ENCODE assay signal across 12 cellular contexts in the genomic region with DNA sequence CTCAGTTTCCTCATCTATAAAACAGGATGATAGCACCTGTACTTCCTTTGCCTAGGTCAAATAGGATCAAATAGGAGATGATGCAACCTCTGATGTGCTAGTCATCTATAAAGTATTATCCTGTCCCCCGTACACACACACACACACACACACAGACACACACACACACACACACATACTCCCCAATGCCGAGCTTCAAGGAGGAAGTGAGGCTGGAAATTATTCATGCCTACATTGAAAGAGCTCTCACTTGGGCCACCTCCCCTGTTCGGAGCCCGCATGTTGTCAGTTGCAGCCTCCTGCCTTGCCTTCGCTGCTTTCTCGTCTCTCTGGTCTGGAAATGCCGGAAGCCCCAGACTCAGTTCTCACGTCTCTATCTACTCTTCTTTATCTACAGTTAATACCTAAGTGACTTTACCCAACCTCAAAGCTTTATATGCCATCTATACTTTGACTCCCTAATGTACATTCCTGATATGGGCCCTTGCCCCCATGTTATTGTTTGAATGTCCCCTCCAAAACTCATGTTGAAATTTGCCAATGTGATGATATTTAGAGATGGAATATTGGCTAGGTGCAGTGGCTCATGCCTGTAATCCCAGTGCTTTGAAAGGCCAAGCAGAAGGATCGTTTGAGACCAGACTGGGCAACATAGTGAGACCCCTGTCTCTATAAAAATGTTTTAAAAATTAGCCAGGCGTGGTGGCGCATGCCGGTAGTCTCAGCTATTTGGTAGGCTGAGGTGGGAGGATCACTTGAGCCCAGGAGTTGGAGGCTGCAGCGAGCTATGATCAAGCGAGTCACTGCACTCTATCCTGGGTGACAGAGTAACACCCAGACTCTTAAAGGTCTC. TPM values are rescaled to one million over a fixed set of nuclear protein-coding genes. Genes with fewer than 3 reads are reported as not detected.
A peak's percentile ranks its signal among the peaks of the same experiment; 100 is the strongest.
DNase-seq lines count a peak whose midpoint lies in the region; ATAC-seq and TF ChIP-seq lines count a peak whose summit lies in the region.
"Had no signal": no experiment of that assay in that cellular context is flagged by ENCODE, and none has a peak within 500 bp of the region (broad histone marks: within the 10 kb centered on the region; RNA-seq: fewer than 3 reads in every experiment).

No MANE protein-coding gene starts in this region.

- H3K27ac Mint-ChIP-seq in CD8-positive, alpha-beta T cell: no peak overlapping the region

- no peak for ATAC-seq in CD8-positive, alpha-beta T cell
- ATAC-seq in GM21423 (IDR thresholded peaks at IDR 0.05; ENCODE audit: unreplicated experiment): no peak
- ATAC-seq: activated CD4-positive, alpha-beta T cell treated with anti-CD3 and anti-CD28 coated beads for 36 hours; stimulated activated effector memory CD8-positive, alpha-beta T cell treated with anti-CD3 and anti-CD28 coated beads, Interleukin-12 subunit alpha, Interleukin-12 subunit beta, amount 100 ng/mL, for 72 hours had no signal

- H3K4me1 ChIP-seq in SJSA1 (replicated peaks) (peaks cover 19% of the 10 kb centered on the region), sigmoid colon (no peaks in the 10 kb centered on the region)
- no peaks in the 10 kb centered on the region for H3K4me1 ChIP-seq in CD8-positive, alpha-beta T cell (ENCODE audit: insufficient read depth, low read length)

- POLR2A ChIA-PET in CD8-positive, alpha-beta T cell (lab: Charles Lee): interaction anchor here (0.6 to 1.1 kb wide), 2 partner anchors 11 to 1542 kb away, joined by 3 read pairs; no protein-coding TSS in a partner anchor

- TF ChIP-seq POLR2A in erythroblast (IDR thresholded peaks at IDR 0.05; ENCODE audit: low read length) (no peak), sigmoid colon (IDR thresholded peaks at IDR 0.05) (no peak)

- intact Hi-C loops in sigmoid colon (cut with DNase I): no loop called here
- intact Hi-C loops in CD8-positive, alpha-beta T cell (cut with DNase I, micrococcal nuclease): loop anchor here (10.0 kb wide), 2 partner anchors 455 to 1145 kb away; partner anchors contain the start of gene SMKR1 (in 1 of the 2)

- H3K9me3 ChIP-seq in SJSA1 (replicated peaks) (no peaks in the 10 kb centered on the region), sigmoid colon (no peaks in the 10 kb centered on the region)
- H3K9me3 ChIP-seq in CD8-positive, alpha-beta T cell (ENCODE audit: low read length): no peaks in the 10 kb centered on the region

- no peaks in the 10 kb centered on the region for H3K27me3 Mint-ChIP-seq in CD8-positive, alpha-beta T cell (ENCODE audit: low read depth)
- H3K27me3 Mint-ChIP-seq: activated CD4-positive, alpha-beta T cell treated with anti-CD3 and anti-CD28 coated beads for 36 hours had no signal

- peak overlapping the region; percentile 75; the same call in 1 of the 2 replicates for H3K27ac ChIP-seq in SJSA1
- H3K27ac ChIP-seq in sigmoid colon: no peak overlapping the region
- no peak overlapping the region for H3K27ac ChIP-seq in CD8-positive, alpha-beta T cell (ENCODE audit: low read depth, low read length)
- H3K27ac ChIP-seq: KMS-11 had no signal

- no peaks in the 10 kb centered on the region for H3K27me3 ChIP-seq in SJSA1 (replicated peaks)
- no peaks in the 10 kb centered on the region for H3K27me3 ChIP-seq in sigmoid colon
- no peaks in the 10 kb centered on the region for H3K27me3 ChIP-seq in CD8-positive, alpha-beta T cell (ENCODE audit: insufficient read depth, low read length)

- H3K4me3 ChIP-seq in SJSA1 (no peak overlapping the region), sigmoid colon (no peak overlapping the region)
- H3K4me3 ChIP-seq in CD8-positive, alpha-beta T cell (ENCODE audit: low read depth, low read length): no peak overlapping the region

- CTCF ChIA-PET in CD8-positive, alpha-beta T cell (lab: Charles Lee): interaction anchor here (0.8 to 1.7 kb wide), 4 partner anchors 9 to 445 kb away, joined by 3 to 4 read pairs (median 3); no protein-coding TSS in a partner anchor

- no peak for TF ChIP-seq CTCF in sigmoid colon (IDR thresholded peaks at IDR 0.05)
- no peak for TF ChIP-seq CTCF in CD8-positive, alpha-beta T cell (IDR thresholded peaks at IDR 0.05)

- H3K4me1 Mint-ChIP-seq in CD8-positive, alpha-beta T cell (ENCODE audit: low read depth): no peaks in the 10 kb centered on the region
- H3K4me1 Mint-ChIP-seq: activated CD4-positive, alpha-beta T cell treated with anti-CD3 and anti-CD28 coated beads for 36 hours had no signal

- WGBS in sigmoid colon, 2 donors: 88 to 89% methylated on average over 14 of the region's 14 CpGs

- no peaks in the 10 kb centered on the region for H3K36me3 ChIP-seq in SJSA1
- no peaks in the 10 kb centered on the region for H3K36me3 ChIP-seq in sigmoid colon
- H3K36me3 ChIP-seq in CD8-positive, alpha-beta T cell (ENCODE audit: insufficient read depth, low read length): no peaks in the 10 kb centered on the region

- no peak for TF ChIP-seq EP300 in sigmoid colon (IDR thresholded peaks at IDR 0.05)

- H3K9me3 Mint-ChIP-seq in CD8-positive, alpha-beta T cell: no peaks in the 10 kb centered on the region
- H3K9me3 Mint-ChIP-seq: stimulated activated effector memory CD8-positive, alpha-beta T cell treated with anti-CD3 and anti-CD28 coated beads, Interleukin-12 subunit alpha, Interleukin-12 subunit beta, amount 100 ng/mL, for 72 hours had no signal

- H3K36me3 Mint-ChIP-seq in CD8-positive, alpha-beta T cell: no peaks in the 10 kb centered on the region
- H3K36me3 Mint-ChIP-seq: stimulated activated effector memory CD8-positive, alpha-beta T cell treated with anti-CD3 and anti-CD28 coated beads, Interleukin-12 subunit alpha, Interleukin-12 subunit beta, amount 100 ng/mL, for 72 hours had no signal

- no peak overlapping the region for H3K4me3 Mint-ChIP-seq in CD8-positive, alpha-beta T cell
- H3K4me3 Mint-ChIP-seq: activated CD4-positive, alpha-beta T cell treated with anti-CD3 and anti-CD28 coated beads for 36 hours; stimulated activated effector memory CD8-positive, alpha-beta T cell treated with anti-CD3 and anti-CD28 coated beads, Interleukin-12 subunit alpha, Interleukin-12 subunit beta, amount 100 ng/mL, for 72 hours had no signal

- peak; percentile 35 for DNase-seq in HK-2 (ENCODE audit: unreplicated experiment)
- no peak for DNase-seq in SJSA1 (ENCODE audit: low read depth in 1 of 2, low spot score in 2 of 2)
- peak; percentile 40 to 78 for DNase-seq in erythroblast (lab: John Stamatoyannopoulos, UW)
- peak; percentile 13 for DNase-seq in sigmoid colon
- no peak for DNase-seq in effector CD8-positive, alpha-beta T cell (lab: John Stamatoyannopoulos, UW)
- DNase-seq in CD8-positive, alpha-beta T cell: no peak
- no peak for DNase-seq in C1 segment of cervical spinal cord (lab: John Stamatoyannopoulos, UW)
- DNase-seq: activated CD4-positive, alpha-beta T cell treated with anti-CD3 and anti-CD28 coated beads for 36 hours; NCI-H2171 treated with DMSO at 0.1 percent for 48 hours had no signal

RNA-seq across cellular contexts. Expression of gene UBE2H, which starts 6.9 kb away (rescaled TPM):
- total RNA-seq in SJSA1 (2014; rRNA removed; shearing (Covaris generic)): 42.8 and 53.1 TPM in 2 replicates
- total RNA-seq in sigmoid colon: 10 to 100 TPM; 68.8 to 99.7 (median 79.1) TPM
- 10 to 100 TPM; 20.4 to 25.7 (median 21.3) TPM for polyA plus RNA-seq in sigmoid colon
- 10 to 100 TPM; 53.7 to 63.6 TPM for total RNA-seq in CD8-positive, alpha-beta T cell

Comparison
In these comparisons a context has a peak if more than half of its experiments do, and no peak if none do; other contexts are left out.
1. DNase-seq: peak in HK-2 (single experiment), erythroblast (2 of 2) and sigmoid colon (single experiment); none in SJSA1 (0 of 2), effector CD8-positive, alpha-beta T cell (single experiment), CD8-positive, alpha-beta T cell (0 of 7) and C1 segment of cervical spinal cord (0 of 14).